Comparison of ENCODE assay signal across 8 cellular contexts in genomic region chr19:42282036-42282762, GRCh38. TPM values are rescaled to one million over a fixed set of nuclear protein-coding genes. Genes with fewer than 3 reads are reported as not detected.
DNase-seq lines count a peak whose midpoint lies in the region; ATAC-seq and TF ChIP-seq lines count a peak whose summit lies in the region.

No MANE protein-coding gene starts in this region.

- H3K4me2 ChIP-seq in GM23248 (ENCODE audit: unreplicated experiment) = peak overlapping the region; percentile 55

- no peaks in the 10 kb centered on the region for H3K27me3 ChIP-seq in GM23248 (replicated peaks; ENCODE audit: insufficient read depth)
- no peaks in the 10 kb centered on the region for H3K27me3 ChIP-seq in sigmoid colon

- ATAC-seq in GM19023 (IDR thresholded peaks at IDR 0.05; ENCODE audit: unreplicated experiment) (no peak), GM21619 (IDR thresholded peaks at IDR 0.05; ENCODE audit: unreplicated experiment) (no peak)

- intact Hi-C loops in sigmoid colon (cut with DNase I) = no loop called here

- H3F3A ChIP-seq in GM23248 (ENCODE audit: insufficient read depth) = peaks cover 23% of the 10 kb centered on the region

- peak; percentile 74 for DNase-seq in GM23248
- DNase-seq in RWPE1 (ENCODE audit: low spot score) = no peak
- DNase-seq in foreskin fibroblast = peak in 1 of 2 donors; percentile 77
- peak; percentile 76 for DNase-seq in sigmoid colon
- no peak for DNase-seq in SHP77 treated with DMSO at 0.1 percent for 48 hours (lab: John Stamatoyannopoulos, UW)
- DNase-seq in cerebellar nuclear complex (lab: John Stamatoyannopoulos, UW) = no peak

- no peaks in the 10 kb centered on the region for H3K9me2 ChIP-seq in GM23248 (ENCODE audit: insufficient read depth)

- CTCF ChIA-PET in RWPE1 (lab: Yijun Ruan, JAX) = interaction anchor here (0.5 to 1.4 kb wide), 2 partner anchors 36 to 1293 kb away, joined by 3 to 7 read pairs; no protein-coding TSS in a partner anchor

- H3K9ac ChIP-seq in GM23248 = peak overlapping the region; percentile 80

- H3K36me3 ChIP-seq in GM23248 (ENCODE audit: low read depth) (no peaks in the 10 kb centered on the region), sigmoid colon (peaks cover 0 to 5% (median 2%) of the 10 kb centered on the region in 4 donors)

- no peaks in the 10 kb centered on the region for H4K20me1 ChIP-seq in GM23248 (ENCODE audit: insufficient read depth)

- H3K4me3 ChIP-seq in GM23248 (peak overlapping the region; percentile 43), foreskin fibroblast (ENCODE audit: low read depth in 1 of 2, low read length in 2 of 2) (peak overlapping the region; percentile 77 to 80), sigmoid colon (no peak overlapping the region)

- TF ChIP-seq POLR2A in sigmoid colon (IDR thresholded peaks at IDR 0.05) = no peak

- TF ChIP-seq CTCF in RWPE1 (conservative IDR thresholded peaks at IDR 0.05; ENCODE audit: low read depth) = no peak
- TF ChIP-seq CTCF in foreskin fibroblast (IDR thresholded peaks at IDR 0.05; ENCODE audit: low read depth, low read length) = no peak
- TF ChIP-seq CTCF in sigmoid colon (IDR thresholded peaks at IDR 0.05) = no peak

- POLR2A ChIA-PET in RWPE1 (lab: Yijun Ruan, JAX; ENCODE audit: low non-redundant PET) = interaction anchor here (0.6 kb wide), 1 partner anchor 751 kb away, joined by 3 read pairs; no protein-coding TSS in a partner anchor

- no peak overlapping the region for H2AFZ ChIP-seq in GM23248

- no peak for TF ChIP-seq EP300 in sigmoid colon (IDR thresholded peaks at IDR 0.05)

- in situ Hi-C loops in GM23248 (cut with MboI) = no loop called here

- H3K27ac ChIP-seq in GM23248 (peak overlapping the region; percentile 87), RWPE1 (peak overlapping the region; percentile 100), sigmoid colon (peak overlapping the region; percentile 94 to 99 (median 96))

- 27% methylated on average over 5 of the region's 5 CpGs for WGBS in GM23248 (ENCODE audit: low coverage in 1 of 2, low lambda C conversion rate in 2 of 2, missing lambda C conversion rate in 2 of 2), 2 experiments
- 51 to 66% methylated on average over 5 of the region's 5 CpGs for WGBS in sigmoid colon, 2 donors

- H3K9me3 ChIP-seq in GM23248 (ENCODE audit: low read depth) (no peaks in the 10 kb centered on the region), sigmoid colon (no peaks in the 10 kb centered on the region)

- peaks cover 61% of the 10 kb centered on the region for H3K79me2 ChIP-seq in GM23248 (ENCODE audit: insufficient read depth)

- H3K4me1 ChIP-seq in GM23248 (ENCODE audit: insufficient read depth) = peaks cover 58% of the 10 kb centered on the region
- H3K4me1 ChIP-seq in sigmoid colon = peaks cover 0 to 86% (median 77%) of the 10 kb centered on the region in 4 donors

RNA-seq across cellular contexts. Expression of gene CIC, which starts 13.1 kb away (rescaled TPM):
- total RNA-seq in GM23248 (2014; rRNA removed; shearing (Covaris generic)) = 17.5 and 22.3 TPM in 2 replicates
- polyA plus RNA-seq in GM23248 (2016; fragmentation: Nextera tagmentation; extraction: Ambion mirVana) (7.8 and 8.3 TPM in 2 replicates), sigmoid colon (10 to 100 TPM in 2 of 3 donors, 1 to 10 TPM in 1; 8.4 to 42.1 (median 17.3) TPM)
- total RNA-seq in sigmoid colon = 10 to 100 TPM; 16.0 to 31.3 (median 24.9) TPM

RNA-seq across cellular contexts. Expression of gene PRR19, which starts 19.7 kb away (rescaled TPM):
- 1.1 TPM in 1 of 2 replicates, not detected in the other for total RNA-seq in GM23248 (2014; rRNA removed; shearing (Covaris generic))
- polyA plus RNA-seq in GM23248 (2016; fragmentation: Nextera tagmentation; extraction: Ambion mirVana) (0.84 and 1.1 TPM in 2 replicates), sigmoid colon (under 1 TPM in 2 of 3 donors, not detected in 1; 0.69 to 0.79 TPM)
- not detected for total RNA-seq in sigmoid colon

RNA-seq across cellular contexts. Expression of gene PAFAH1B3, which starts 20.2 kb away (rescaled TPM):
- 22.5 and 26.0 TPM in 2 replicates for total RNA-seq in GM23248 (2014; rRNA removed; shearing (Covaris generic))
- polyA plus RNA-seq in GM23248 (2016; fragmentation: Nextera tagmentation; extraction: Ambion mirVana) (19.4 and 22.1 TPM in 2 replicates), sigmoid colon (10 to 100 TPM; 27.0 to 44.3 (median 27.7) TPM)
- 1 to 10 TPM; 5.6 to 8.6 (median 6.0) TPM for total RNA-seq in sigmoid colon

RNA-seq across cellular contexts. Expression of gene ERF, which starts 27.3 kb away (rescaled TPM):
- 29.6 and 31.9 TPM in 2 replicates for total RNA-seq in GM23248 (2014; rRNA removed; shearing (Covaris generic))
- 21.2 and 24.7 TPM in 2 replicates for polyA plus RNA-seq in GM23248 (2016; fragmentation: Nextera tagmentation; extraction: Ambion mirVana)
- 10 to 100 TPM; 18.9 to 39.3 (median 25.6) TPM for total RNA-seq in sigmoid colon
- 10 to 100 TPM; 18.6 to 42.8 (median 23.6) TPM for polyA plus RNA-seq in sigmoid colon

RNA-seq across cellular contexts. Expression of gene TMEM145, which starts 30.9 kb away (rescaled TPM):
- not detected in 2 replicates for total RNA-seq in GM23248 (2014; rRNA removed; shearing (Covaris generic))
- polyA plus RNA-seq in GM23248 (2016; fragmentation: Nextera tagmentation; extraction: Ambion mirVana) = not detected in 2 replicates
- total RNA-seq in sigmoid colon = 1 to 10 TPM in 1 of 4 donors, under 1 TPM in 2, not detected in 1; 0.54 to 4.4 (median 0.71) TPM
- polyA plus RNA-seq in sigmoid colon = under 1 TPM in 1 of 3 donors, not detected in 2; 0.58 TPM

Comparison
In these comparisons a context has a peak if more than half of its experiments do, and no peak if none do; other contexts are left out.
1. DNase-seq: peak in GM23248 (single experiment) and sigmoid colon (single experiment); none in RWPE1 (single experiment), SHP77 treated with DMSO at 0.1 percent for 48 hours (single experiment) and cerebellar nuclear complex (0 of 2).
2. H3K4me3 ChIP-seq: peak in GM23248 (single experiment) and foreskin fibroblast (2 of 2); none in sigmoid colon (0 of 4).
3. Peak in every context shown above with its lines, with median percentiles within 50 percentile points of each other: H3K27ac ChIP-seq.